8 cellular contexts compared by ENCODE assay signal in genomic region chr19:43983912-43984686, GRCh38. TPM values are rescaled to one million over a fixed set of nuclear protein-coding genes. Genes with fewer than 3 reads are reported as not detected.
A peak's percentile ranks its signal among the peaks of the same experiment; 100 is the strongest.
DNase-seq lines count a peak whose midpoint lies in the region; ATAC-seq and TF ChIP-seq lines count a peak whose summit lies in the region.

Gene ZNF155, plus strand, starts transcription at chr19:43984188. Its CDS starts 4,356 bp downstream, at chr19:43988544.

- peak within 1 kb of the TSS; percentile 79 for H2AK9ac ChIP-seq in IMR-90 (replicated peaks; ENCODE audit: low read depth, low read length, poor library complexity)

- H3K23ac ChIP-seq in IMR-90 (ENCODE audit: low read depth, low read length) = peak within 1 kb of the TSS; percentile 71; the same call in 1 of the 2 replicates

- TF ChIP-seq POLR2A in IMR-90 (IDR thresholded peaks at IDR 0.05; ENCODE audit: low read depth, low read length) = no peak

- H3K27me3 Mint-ChIP-seq in CD8-positive, alpha-beta T cell (ENCODE audit: low read depth) = no peaks in the 10 kb centered on the region
- H3K27me3 Mint-ChIP-seq in activated T-helper 17 cell treated with anti-CD3 and anti-CD28 coated beads, Interleukin-2, amount 50 U/mL, for 72 hours = no peaks in the 10 kb centered on the region
- no peaks in the 10 kb centered on the region for H3K27me3 Mint-ChIP-seq in naive thymus-derived CD4-positive, alpha-beta T cell

- peak; percentile 28 to 83 (median 56) for DNase-seq in CD8-positive, alpha-beta T cell
- DNase-seq in IMR-90 = peak; percentile 97
- peak; percentile 98 for DNase-seq in RPMI7951 (ENCODE audit: low read depth)
- DNase-seq in fibroblast of pulmonary artery (ENCODE audit: low read depth) = peak; percentile 98
- peak; percentile 46 to 72 (median 64) for DNase-seq in naive thymus-derived CD4-positive, alpha-beta T cell
- peak; percentile 52 to 74 for DNase-seq in stimulated activated CD8-positive, alpha-beta memory T cell treated with anti-CD3 and anti-CD28 coated beads, Interleukin-7, amount 100 ng/mL, for 48 hours (ENCODE audit: extremely low read depth in 1 of 2, low read depth in 1 of 2)

- peak within 1 kb of the TSS; percentile 92 for H3K27ac Mint-ChIP-seq in CD8-positive, alpha-beta T cell
- peak within 1 kb of the TSS; percentile 86 for H3K27ac Mint-ChIP-seq in activated T-helper 17 cell treated with anti-CD3 and anti-CD28 coated beads, Interleukin-2, amount 50 U/mL, for 72 hours
- H3K27ac Mint-ChIP-seq in naive thymus-derived CD4-positive, alpha-beta T cell = peak within 1 kb of the TSS; percentile 72 to 97 (median 93)

- BruUV-seq in IMR-90 (replicated peaks; lab: Mats Ljungman, UMichigan) = no TSS peak

- peak within 1 kb of the TSS; percentile 96 for H2AFZ ChIP-seq in IMR-90 (replicated peaks; ENCODE audit: low read length, poor library complexity)

- peak within 1 kb of the TSS; percentile 28; the same call in 1 of the 2 replicates for H3K18ac ChIP-seq in IMR-90 (ENCODE audit: low read depth, low read length)

- no peak within 1 kb of the TSS for H3K56ac ChIP-seq in IMR-90 (ENCODE audit: extremely low read depth, insufficient read depth, low read length)

- peak within 1 kb of the TSS; percentile 93 for H3K14ac ChIP-seq in IMR-90 (replicated peaks; ENCODE audit: low read depth, low read length)

- intact Hi-C loops in CD8-positive, alpha-beta T cell (cut with DNase I, micrococcal nuclease) = loop anchor here (1.0 kb wide), 5 partner anchors 18 to 157 kb away; partner anchors contain the start of genes ZNF230 (in 2 of the 2), ZNF45 (in 2 of the 2), ZNF222 (in 1 of the 2) and ZNF224 (in 1 of the 2)
- intact Hi-C loops in IMR-90 (cut with micrococcal nuclease) = loop anchor here (1.0 kb wide), 1 partner anchor 49 kb away; the partner anchor contains the start of gene ZNF45
- intact Hi-C loops in naive thymus-derived CD4-positive, alpha-beta T cell (cut with micrococcal nuclease) = loop anchor here (1.0 to 10.0 kb wide), 9 partner anchors 18 to 321 kb away; partner anchors contain the start of genes ZNF221 (in 2 of the 2), ZNF224 (in 2 of the 2), ZNF230 (in 2 of the 2) and ZNF45 (in 2 of the 2)

- CTCF ChIA-PET in CD8-positive, alpha-beta T cell (lab: Charles Lee) = no interaction called here
- CTCF ChIA-PET in IMR-90 (lab: Yijun Ruan, JAX) = no interaction called here
- CTCF ChIA-PET in naive thymus-derived CD4-positive, alpha-beta T cell (lab: Charles Lee) = interaction anchor here (0.7 kb wide), 1 partner anchor 48 kb away, joined by 4 read pairs; no protein-coding TSS in a partner anchor

- ATAC-seq in CD8-positive, alpha-beta T cell = peak; percentile 86
- ATAC-seq in GM21447 (IDR thresholded peaks at IDR 0.05; ENCODE audit: unreplicated experiment) (peak; percentile 90), IMR-90 (ENCODE audit: low read depth) (peak; percentile 95)
- peak; percentile 97 for ATAC-seq in activated T-helper 17 cell treated with anti-CD3 and anti-CD28 coated beads, Interleukin-2, amount 50 U/mL, for 72 hours (replicated peaks)
- ATAC-seq in naive thymus-derived CD4-positive, alpha-beta T cell = peak; percentile 92

- WGBS in IMR-90 (ENCODE audit: extremely low coverage in 2 of 2, insufficient read length in 1 of 2), 2 experiments = 0% methylated on average over 5 of the region's 40 CpGs; no CpG with 5 or more reads in 1 of the 2 experiments

- H3K9ac ChIP-seq in IMR-90 (ENCODE audit: low read depth, low read length) = peak within 1 kb of the TSS; percentile 67

- peak within 1 kb of the TSS; percentile 96 for H3K4me3 Mint-ChIP-seq in CD8-positive, alpha-beta T cell
- H3K4me3 Mint-ChIP-seq in activated T-helper 17 cell treated with anti-CD3 and anti-CD28 coated beads, Interleukin-2, amount 50 U/mL, for 72 hours = peak within 1 kb of the TSS; percentile 88
- H3K4me3 Mint-ChIP-seq in naive thymus-derived CD4-positive, alpha-beta T cell = peak within 1 kb of the TSS; percentile 89 to 99 (median 96)

- H3K4me2 ChIP-seq in IMR-90 (ENCODE audit: low read depth, low read length) = peak within 1 kb of the TSS; percentile 96

- H3K9me1 ChIP-seq in IMR-90 (ENCODE audit: insufficient read depth, low read length) = no peaks in the 10 kb centered on the region

- no peaks in the 10 kb centered on the region for H3K27me3 ChIP-seq in CD8-positive, alpha-beta T cell (ENCODE audit: insufficient read depth, low read length)
- H3K27me3 ChIP-seq in IMR-90 (ENCODE audit: control insufficient read depth, insufficient read depth, low read length) = no peaks in the 10 kb centered on the region
- H3K27me3 ChIP-seq in naive thymus-derived CD4-positive, alpha-beta T cell (ENCODE audit: control insufficient read depth in 2 of 2, insufficient read depth in 2 of 2, low read length in 2 of 2) = no peaks in the 10 kb centered on the region

- peak within 1 kb of the TSS; percentile 71 for H4K5ac ChIP-seq in IMR-90 (ENCODE audit: low read depth, low read length)

- peaks cover 6 to 27% of the 10 kb centered on the region in 2 experiments; a peak in 3 of 4 replicates for H3K79me1 ChIP-seq in IMR-90 (ENCODE audit: low read depth in 1 of 2, low read length in 2 of 2)

- H3K4me1 Mint-ChIP-seq in CD8-positive, alpha-beta T cell (ENCODE audit: low read depth) = peaks cover 15% of the 10 kb centered on the region
- no peaks in the 10 kb centered on the region for H3K4me1 Mint-ChIP-seq in activated T-helper 17 cell treated with anti-CD3 and anti-CD28 coated beads, Interleukin-2, amount 50 U/mL, for 72 hours
- H3K4me1 Mint-ChIP-seq in naive thymus-derived CD4-positive, alpha-beta T cell = peaks cover 0 to 28% (median 14%) of the 10 kb centered on the region in 7 donors

- no peak for TF ChIP-seq CTCF in CD8-positive, alpha-beta T cell (IDR thresholded peaks at IDR 0.05)
- TF ChIP-seq CTCF in IMR-90 (conservative IDR thresholded peaks at IDR 0.05; ENCODE audit: low read depth, low read length) (no peak), fibroblast of pulmonary artery (IDR thresholded peaks at IDR 0.05; ENCODE audit: low read length, missing control alignments) (no peak)

- peaks cover 19% of the 10 kb centered on the region for H3K36me3 Mint-ChIP-seq in CD8-positive, alpha-beta T cell
- peaks cover 13% of the 10 kb centered on the region for H3K36me3 Mint-ChIP-seq in activated T-helper 17 cell treated with anti-CD3 and anti-CD28 coated beads, Interleukin-2, amount 50 U/mL, for 72 hours (ENCODE audit: low read depth)
- H3K36me3 Mint-ChIP-seq in naive thymus-derived CD4-positive, alpha-beta T cell = peaks cover 2 to 27% (median 24%) of the 10 kb centered on the region in 5 donors

- H2BK15ac ChIP-seq in IMR-90 (ENCODE audit: low read depth, low read length) = no peak within 1 kb of the TSS

- H4K20me1 ChIP-seq in IMR-90 (ENCODE audit: insufficient read depth, low read length) = no peaks in the 10 kb centered on the region

- H2BK5ac ChIP-seq in IMR-90 (ENCODE audit: low read depth, low read length, poor library complexity, severe bottlenecking) = peak within 1 kb of the TSS; percentile 55

- no peaks in the 10 kb centered on the region for H3K4me1 ChIP-seq in CD8-positive, alpha-beta T cell (ENCODE audit: insufficient read depth, low read length)
- no peaks in the 10 kb centered on the region for H3K4me1 ChIP-seq in IMR-90 (ENCODE audit: control insufficient read depth, insufficient read depth, low read length)
- H3K4me1 ChIP-seq in naive thymus-derived CD4-positive, alpha-beta T cell (ENCODE audit: control insufficient read depth in 2 of 2, insufficient read depth in 2 of 2, low read length in 2 of 2) = peaks cover 0 to 3% of the 10 kb centered on the region in 2 donors

- peak within 1 kb of the TSS; percentile 61 for H3K27ac ChIP-seq in CD8-positive, alpha-beta T cell (ENCODE audit: low read depth, low read length)
- H3K27ac ChIP-seq in IMR-90 (ENCODE audit: insufficient read depth, low read length) = peak within 1 kb of the TSS; percentile 62
- H3K27ac ChIP-seq in naive thymus-derived CD4-positive, alpha-beta T cell (ENCODE audit: low read depth, low read length) = peak within 1 kb of the TSS; percentile 79

- peak within 1 kb of the TSS; percentile 77 for H4K91ac ChIP-seq in IMR-90 (ENCODE audit: insufficient read depth, low read depth, low read length)

- peak within 1 kb of the TSS; percentile 29; the same call in 1 of the 2 replicates for H2BK120ac ChIP-seq in IMR-90 (ENCODE audit: low read depth, low read length)

- POLR2A ChIA-PET in CD8-positive, alpha-beta T cell (lab: Charles Lee) = no interaction called here
- POLR2A ChIA-PET in IMR-90 (lab: Charles Lee; ENCODE audit: unreplicated experiment) = interaction anchor here (0.6 kb wide), 1 partner anchor 245 kb away, joined by 3 read pairs; no protein-coding TSS in a partner anchor
- POLR2A ChIA-PET in naive thymus-derived CD4-positive, alpha-beta T cell (lab: Charles Lee) = interaction anchor here (0.6 to 1.2 kb wide), 2 partner anchors 111 to 225 kb away, joined by 3 to 7 read pairs; no protein-coding TSS in a partner anchor

- no peaks in the 10 kb centered on the region for H3K36me3 ChIP-seq in CD8-positive, alpha-beta T cell (ENCODE audit: insufficient read depth, low read length)
- H3K36me3 ChIP-seq in IMR-90 (ENCODE audit: control insufficient read depth, insufficient read depth, low read length) = peaks cover 3% of the 10 kb centered on the region
- H3K36me3 ChIP-seq in naive thymus-derived CD4-positive, alpha-beta T cell (ENCODE audit: control insufficient read depth in 2 of 3, insufficient read depth in 3 of 3, low read length in 3 of 3) = peaks cover 0 to 14% (median 5%) of the 10 kb centered on the region in 3 experiments

- dilution Hi-C loops in IMR-90 (cut with HindIII; ENCODE audit: low sequenced_read_pairs, unreplicated experiment) = no loop called here

- no peak within 1 kb of the TSS for H2AK5ac ChIP-seq in IMR-90 (ENCODE audit: low read depth, low read length)

- H3K4me3 ChIP-seq in CD8-positive, alpha-beta T cell (ENCODE audit: low read depth, low read length) = peak within 1 kb of the TSS; percentile 92
- H3K4me3 ChIP-seq in IMR-90 (ENCODE audit: insufficient read depth, low read depth, low read length) (peak within 1 kb of the TSS; percentile 79), fibroblast of pulmonary artery (replicated peaks; ENCODE audit: low read depth, low read length) (peak within 1 kb of the TSS; percentile 83)
- peak within 1 kb of the TSS; percentile 96 for H3K4me3 ChIP-seq in naive thymus-derived CD4-positive, alpha-beta T cell (ENCODE audit: low read length)

- in situ Hi-C loops in IMR-90 (cut with MboI; ENCODE audit: low sequenced_read_pairs) = no loop called here

- H3K9me3 ChIP-seq in CD8-positive, alpha-beta T cell (ENCODE audit: low read length) = peaks cover 1% of the 10 kb centered on the region
- H3K9me3 ChIP-seq in IMR-90 (ENCODE audit: control insufficient read depth, insufficient read depth, low read length) = peaks cover 2% of the 10 kb centered on the region; the same call in 1 of the 2 replicates
- peaks cover 0 to 3% (median 0%) of the 10 kb centered on the region in 3 experiments for H3K9me3 ChIP-seq in naive thymus-derived CD4-positive, alpha-beta T cell (ENCODE audit: control insufficient read depth in 2 of 3, low read length in 3 of 3)

- peak within 1 kb of the TSS; percentile 80 for H3K4ac ChIP-seq in IMR-90 (ENCODE audit: low read depth, low read length)

- H2BK20ac ChIP-seq in IMR-90 (ENCODE audit: low read depth, low read length) = no peak within 1 kb of the TSS

- peaks cover 10% of the 10 kb centered on the region for H3K9me3 Mint-ChIP-seq in CD8-positive, alpha-beta T cell
- peaks cover 6% of the 10 kb centered on the region for H3K9me3 Mint-ChIP-seq in activated T-helper 17 cell treated with anti-CD3 and anti-CD28 coated beads, Interleukin-2, amount 50 U/mL, for 72 hours
- H3K9me3 Mint-ChIP-seq in naive thymus-derived CD4-positive, alpha-beta T cell = peaks cover 0 to 16% (median 8%) of the 10 kb centered on the region in 11 donors

- no peak; the same call in 1 of the 2 replicates for TF ChIP-seq RAD21 in IMR-90 (IDR thresholded peaks at IDR 0.05; ENCODE audit: low read length)

- peak within 1 kb of the TSS; percentile 4 to 94; a peak in 3 of 4 replicates for H4K8ac ChIP-seq in IMR-90 (ENCODE audit: low read depth in 2 of 2, low read length in 2 of 2)

RNA-seq across cellular contexts. Expression of gene ZNF155, which starts in this region (rescaled TPM):
- 1 to 10 TPM; 3.4 to 3.5 TPM for total RNA-seq in CD8-positive, alpha-beta T cell
- 9.0 and 10.8 TPM in 2 replicates for total RNA-seq in IMR-90 (2012; rRNA removed)
- 2.5 and 3.5 TPM in 2 replicates for polyA plus RNA-seq in IMR-90 (2012; rRNA removed)
- 0.42 and 0.47 TPM in 2 replicates for polyA plus RNA-seq in IMR-90 (2012; cell fraction: cytosol; rRNA removed)
- 0.91 and 13.7 TPM in 2 replicates for polyA plus RNA-seq in IMR-90 (2012; cell fraction: nucleus; rRNA removed; ENCODE audit: low replicate concordance)
- total RNA-seq in RPMI7951 (2014; rRNA removed; shearing (Covaris generic)) = 4.6 and 6.0 TPM in 2 replicates
- 1 to 10 TPM; 3.6 to 9.7 TPM for total RNA-seq in activated T-helper 17 cell treated with anti-CD3 and anti-CD28 coated beads, Interleukin-2, amount 50 U/mL, for 72 hours
- total RNA-seq in naive thymus-derived CD4-positive, alpha-beta T cell = 10 to 100 TPM in 2 of 5 experiments, 1 to 10 TPM in 3; 5.2 to 13.3 (median 9.1) TPM
- 1 to 10 TPM in 1 of 2 donors, under 1 TPM in 1; 0.99 to 2.8 TPM for polyA plus RNA-seq in naive thymus-derived CD4-positive, alpha-beta T cell

Comparison
In these comparisons a context has a peak if more than half of its experiments do, and no peak if none do; other contexts are left out.
1. Peak in every context shown above with its lines: DNase-seq, ATAC-seq, H3K4me3 ChIP-seq and H3K27ac ChIP-seq.